In the genomic region with DNA sequence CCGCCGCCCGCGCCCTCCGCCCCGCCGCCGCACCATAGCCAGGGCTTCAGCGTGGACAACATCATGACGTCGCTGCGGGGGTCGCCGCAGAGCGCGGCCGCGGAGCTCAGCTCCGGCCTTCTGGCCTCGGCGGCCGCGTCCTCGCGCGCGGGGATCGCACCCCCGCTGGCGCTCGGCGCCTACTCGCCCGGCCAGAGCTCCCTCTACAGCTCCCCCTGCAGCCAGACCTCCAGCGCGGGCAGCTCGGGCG, we compare ENCODE assay signal across 8 cellular contexts. TPM values are rescaled to one million over a fixed set of nuclear protein-coding genes. Genes with fewer than 3 reads are reported as not detected.
DNase-seq lines count a peak whose midpoint lies in the region; ATAC-seq and TF ChIP-seq lines count a peak whose summit lies in the region.

No MANE protein-coding gene starts in this region.

- H3K27me3 Mint-ChIP-seq in Calu3 (ENCODE audit: unreplicated experiment): peaks cover 12% of the 10 kb centered on the region
- H3K27me3 Mint-ChIP-seq in activated T-helper 2 cell treated with anti-CD3 and anti-CD28 coated beads, Interferon-gamma antibody, Interleukin-2, Interleukin-4, amounts not matched to agents 10 μg/mL and 5 μg/mL and 100 μg/mL, durations not matched to agents 14 hours and 24 hours and 36 hours (ENCODE audit: low read depth): peaks cover 62% of the 10 kb centered on the region

- intact Hi-C loops in Calu3 (cut with micrococcal nuclease; ENCODE audit: unreplicated experiment) (loop anchor here (5.0 kb wide), 2 partner anchors 76 to 151 kb away; no protein-coding TSS in a partner anchor), posterior vena cava (cut with DNase I) (loop anchor here in 1 of 2 donors (5.0 kb wide), 1 partner anchor 826 kb away; no protein-coding TSS in a partner anchor)
- intact Hi-C loops in activated T-helper 2 cell treated with anti-CD3 and anti-CD28 coated beads, Interferon-gamma antibody, Interleukin-2, Interleukin-4, amounts not matched to agents 10 μg/mL and 5 μg/mL and 100 μg/mL, durations not matched to agents 14 hours and 24 hours and 36 hours (cut with micrococcal nuclease): no loop called here

- CTCF ChIA-PET in Calu3 (lab: Charles Lee): interaction anchor here (0.6 kb wide), 1 partner anchor 92 kb away, joined by 4 read pairs; no protein-coding TSS in a partner anchor

- H3K4me1 Mint-ChIP-seq in Calu3 (ENCODE audit: low read depth, unreplicated experiment): peaks cover 8% of the 10 kb centered on the region
- H3K4me1 Mint-ChIP-seq in activated T-helper 2 cell treated with anti-CD3 and anti-CD28 coated beads, Interferon-gamma antibody, Interleukin-2, Interleukin-4, amounts not matched to agents 10 μg/mL and 5 μg/mL and 100 μg/mL, durations not matched to agents 14 hours and 24 hours and 36 hours (ENCODE audit: low read depth): peaks cover 16% of the 10 kb centered on the region

- H3K36me3 Mint-ChIP-seq in Calu3 (ENCODE audit: insufficient read depth, unreplicated experiment): peaks cover 67% of the 10 kb centered on the region
- no peaks in the 10 kb centered on the region for H3K36me3 Mint-ChIP-seq in activated T-helper 2 cell treated with anti-CD3 and anti-CD28 coated beads, Interferon-gamma antibody, Interleukin-2, Interleukin-4, amounts not matched to agents 10 μg/mL and 5 μg/mL and 100 μg/mL, durations not matched to agents 14 hours and 24 hours and 36 hours (ENCODE audit: low read depth)

- peak; percentile 55 for DNase-seq in Calu3
- DNase-seq in KBM-7: peak; percentile 38
- DNase-seq in dermis blood vessel endothelial cell: peak; percentile 74
- peak; percentile 81 for DNase-seq in posterior vena cava (ENCODE audit: low spot score)
- DNase-seq in SIG-M5 treated with dmso at 0.1 percent for 504 hours (lab: John Stamatoyannopoulos, UW; ENCODE audit: unreplicated experiment): no peak
- no peak for DNase-seq in MV-4-11 (lab: John Stamatoyannopoulos, UW)
- no peak for DNase-seq in activated T-helper 2 cell treated with anti-CD3 and anti-CD28 coated beads, Interferon-gamma antibody, Interleukin-2, Interleukin-4, amounts not matched to agents 10 μg/mL and 5 μg/mL and 100 μg/mL, durations not matched to agents 14 hours and 24 hours and 36 hours (ENCODE audit: low spot score)

- no peaks in the 10 kb centered on the region for H3K9me3 Mint-ChIP-seq in Calu3 (ENCODE audit: low read depth, unreplicated experiment)
- H3K9me3 Mint-ChIP-seq in activated T-helper 2 cell treated with anti-CD3 and anti-CD28 coated beads, Interferon-gamma antibody, Interleukin-2, Interleukin-4, amounts not matched to agents 10 μg/mL and 5 μg/mL and 100 μg/mL, durations not matched to agents 14 hours and 24 hours and 36 hours: no peaks in the 10 kb centered on the region

- no TSS peak for BruUV-seq in Calu3 (replicated peaks; lab: Mats Ljungman, UMichigan)

- no peak overlapping the region for H3K27ac Mint-ChIP-seq in Calu3 (ENCODE audit: unreplicated experiment)
- no peak overlapping the region for H3K27ac Mint-ChIP-seq in activated T-helper 2 cell treated with anti-CD3 and anti-CD28 coated beads, Interferon-gamma antibody, Interleukin-2, Interleukin-4, amounts not matched to agents 10 μg/mL and 5 μg/mL and 100 μg/mL, durations not matched to agents 14 hours and 24 hours and 36 hours

- H3K4me3 Mint-ChIP-seq in Calu3 (ENCODE audit: low read depth, unreplicated experiment): peak overlapping the region; percentile 80
- no peak overlapping the region for H3K4me3 Mint-ChIP-seq in activated T-helper 2 cell treated with anti-CD3 and anti-CD28 coated beads, Interferon-gamma antibody, Interleukin-2, Interleukin-4, amounts not matched to agents 10 μg/mL and 5 μg/mL and 100 μg/mL, durations not matched to agents 14 hours and 24 hours and 36 hours (ENCODE audit: low read depth)

- in situ Hi-C loops in KBM-7 (cut with MboI; ENCODE audit: low pct_unique_long_range_greater_than_20kb, low sequenced_read_pairs): no loop called here

- TF ChIP-seq CTCF in Calu3 (IDR thresholded peaks at IDR 0.05; ENCODE audit: unreplicated experiment): no peak

- no peak for ATAC-seq in HG02610 (IDR thresholded peaks at IDR 0.05; ENCODE audit: unreplicated experiment)

RNA-seq across cellular contexts. Expression of gene FOXC1, which starts 1.5 kb away (rescaled TPM):
- 12.3 and 16.5 TPM in 2 replicates for total RNA-seq in Calu3 (2022)
- 8.3 and 12.1 TPM in 2 replicates for total RNA-seq in dermis blood vessel endothelial cell
- total RNA-seq in posterior vena cava: 10 to 100 TPM; 27.6 to 33.5 TPM
- total RNA-seq in activated T-helper 2 cell treated with anti-CD3 and anti-CD28 coated beads, Interferon-gamma antibody, Interleukin-2, Interleukin-4, amounts not matched to agents 10 μg/mL and 5 μg/mL and 100 μg/mL, durations not matched to agents 14 hours and 24 hours and 36 hours: 0.05 and 0.07 TPM in 2 replicates

Comparison
In these comparisons a context has a peak if more than half of its experiments do, and no peak if none do; other contexts are left out.
1. DNase-seq: peak in Calu3 (single experiment), KBM-7 (single experiment), dermis blood vessel endothelial cell (single experiment) and posterior vena cava (single experiment); none in SIG-M5 treated with dmso at 0.1 percent for 504 hours (single experiment), MV-4-11 (single experiment) and activated T-helper 2 cell treated with anti-CD3 and anti-CD28 coated beads, Interferon-gamma antibody, Interleukin-2, Interleukin-4, amounts not matched to agents 10 μg/mL and 5 μg/mL and 100 μg/mL, durations not matched to agents 14 hours and 24 hours and 36 hours (single experiment).